In the genomic region with DNA sequence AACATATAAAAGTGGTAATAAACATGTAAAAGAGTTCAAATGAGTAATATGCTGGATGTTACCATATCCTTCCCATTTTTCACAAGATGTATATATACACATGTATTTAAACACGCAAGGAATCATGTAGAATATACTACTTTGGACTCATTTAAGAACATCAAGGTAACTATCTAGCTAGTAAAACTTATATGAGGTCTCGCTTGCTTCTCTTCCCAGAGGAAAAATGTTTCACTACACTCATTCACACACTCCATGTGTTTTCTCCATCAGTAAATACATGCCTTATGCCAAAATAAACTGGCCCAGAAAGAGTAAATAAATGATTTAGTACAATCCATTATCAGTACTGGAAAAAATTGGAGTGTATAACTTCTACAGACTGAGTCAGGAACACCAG, we compare ENCODE assay signal across 19 cellular contexts.
"Had no signal": no experiment of that assay in that cellular context is flagged by ENCODE, and none has a peak within 500 bp of the region (broad histone marks: within the 10 kb centered on the region; RNA-seq: fewer than 3 reads in every experiment).

No MANE protein-coding gene starts in this region.

- H3K27ac Mint-ChIP-seq: T-cell had no signal

- H3K4me1 Mint-ChIP-seq: T-cell had no signal

- DNase-seq: Karpas-422, KG1, MM.1S, NCI-H1048, NCI-H1105, NCI-H1417, NCI-H146, NCI-H1694 treated with DMSO at 0.1 percent for 48 hours, NCI-H1930, NCI-H2171 treated with DMSO at 0.1 percent for 48 hours, NCI-H345, NCI-H524, NCI-H526 treated with DMSO at 0.1 percent for 48 hours, NCI-H748 treated with DMSO at 0.1 percent for 48 hours, SHP77, SK-N-SH, SW 1271, T-cell had no signal

- H3K27me3 Mint-ChIP-seq: T-cell had no signal

- H3K36me3 Mint-ChIP-seq: T-cell had no signal

- H3K4me3 Mint-ChIP-seq: T-cell had no signal

- ATAC-seq: Panc1, T-cell had no signal
